Comparison of ENCODE assay signal across 17 cellular contexts in genomic region chr15:98872777-98873176, GRCh38.
DNase-seq lines count a peak whose midpoint lies in the region; ATAC-seq and TF ChIP-seq lines count a peak whose summit lies in the region.
"Had no signal": no experiment of that assay in that cellular context is flagged by ENCODE, and none has a peak within 500 bp of the region (broad histone marks: within the 10 kb centered on the region; RNA-seq: fewer than 3 reads in every experiment).

No MANE protein-coding gene starts in this region.

- TF ChIP-seq CTCF in AG04450 (IDR thresholded peaks at IDR 0.05; ENCODE audit: low read depth, low read length), result no peak
- TF ChIP-seq CTCF in VCaP (conservative IDR thresholded peaks at IDR 0.05), result no peak
- TF ChIP-seq CTCF in neutrophil (IDR thresholded peaks at IDR 0.05), result no peak

- H3K4me3 ChIP-seq in AG04450 (ENCODE audit: low read depth, low read length) (no peak overlapping the region), neutrophil (ENCODE audit: low read depth in 1 of 2, low read length in 1 of 2) (peak overlapping the region; percentile 63 to 64)
- H3K4me3 ChIP-seq: gastroesophageal sphincter, lung, stomach had no signal

- H3K9me3 ChIP-seq in AG04450 (ENCODE audit: control insufficient read depth, insufficient read depth, low read length) (no peaks in the 10 kb centered on the region), neutrophil (no peaks in the 10 kb centered on the region)
- H3K9me3 ChIP-seq: gastroesophageal sphincter, stomach had no signal

- CTCF ChIA-PET in AG04450 (lab: Charles Lee), result interaction anchor here (0.6 to 2.1 kb wide), 4 partner anchors 9 to 204 kb away, joined by 3 to 8 read pairs (median 4); no protein-coding TSS in a partner anchor

- POLR2A ChIA-PET in AG04450 (lab: Yijun Ruan, JAX), result interaction anchor here (0.8 to 2.2 kb wide), 3 partner anchors 16 to 24 kb away, joined by 3 to 10 read pairs (median 5); no protein-coding TSS in a partner anchor

- H3K36me3 ChIP-seq in neutrophil, result no peaks in the 10 kb centered on the region
- H3K36me3 ChIP-seq: gastroesophageal sphincter, stomach had no signal

- H3K4me1 ChIP-seq in neutrophil (ENCODE audit: control insufficient read depth in 1 of 2, insufficient read depth in 1 of 2, low read depth in 1 of 2, low read length in 1 of 2), result peaks cover 90 to 94% of the 10 kb centered on the region in 2 experiments

- H3K27me3 ChIP-seq in AG04450 (ENCODE audit: control insufficient read depth, insufficient read depth, low read length) (no peaks in the 10 kb centered on the region), neutrophil (no peaks in the 10 kb centered on the region)
- H3K27me3 ChIP-seq: gastroesophageal sphincter, stomach had no signal

- ATAC-seq in HG02623 (IDR thresholded peaks at IDR 0.05; ENCODE audit: unreplicated experiment), result no peak
- ATAC-seq: activated CD8-positive, alpha-beta memory T cell treated with anti-CD3 and anti-CD28 coated beads, Interleukin-2, amount 10 ng/mL, durations not matched to agents 7 days and 5 days; gastroesophageal sphincter had no signal

- H3K27ac ChIP-seq in AG04450 (ENCODE audit: low read depth, low read length) (peak overlapping the region; percentile 52), VCaP (peak overlapping the region; percentile 61), neutrophil (peak overlapping the region; percentile 92)

- DNase-seq in AG04450 (ENCODE audit: low read depth, low spot score) (no peak), HS-27A (ENCODE audit: low read depth) (peak; percentile 50), superior temporal gyrus (ENCODE audit: extremely low spot score) (no peak), NCI-H146 (lab: John Stamatoyannopoulos, UW) (no peak)
- no peak for DNase-seq in stimulated activated naive CD4-positive, alpha-beta T cell treated with Interleukin-2 at 50 U/mL for 16 hours (lab: John Stamatoyannopoulos, UW)
- DNase-seq: activated B cell treated with CpG ODN at 0.5 μM for 24 hours; activated CD8-positive, alpha-beta memory T cell treated with anti-CD3 and anti-CD28 coated beads, Interleukin-2, amount 10 ng/mL, durations not matched to agents 7 days and 5 days; activated effector memory CD4-positive, alpha-beta T cell treated with anti-CD3 and anti-CD28 coated beads, Interleukin-2, amount 50 U/mL, for 16 hours; GOT3; NCI-H2081; NCI-H526; stomach had no signal
